ENCODE assay signal across 17 cellular contexts in the genomic region with DNA sequence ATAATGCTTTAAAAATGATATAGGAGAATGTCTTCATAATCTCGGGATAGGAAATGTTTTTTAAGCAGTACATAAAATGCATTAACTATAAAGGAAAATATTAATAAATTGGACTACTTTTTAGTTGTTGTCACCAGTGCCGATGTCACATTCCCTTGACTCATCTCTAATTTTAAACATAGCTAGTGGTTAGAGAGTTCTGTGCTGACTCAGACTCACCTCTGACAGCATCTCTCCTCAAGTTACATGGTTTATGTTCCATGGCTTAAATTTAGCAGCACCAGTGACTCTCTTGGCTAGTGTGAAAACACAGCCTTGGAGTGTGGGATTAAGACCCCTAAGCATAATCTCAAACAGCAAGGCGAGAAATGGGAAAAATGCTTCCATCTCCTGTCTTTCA.
DNase-seq lines count a peak whose midpoint lies in the region; ATAC-seq and TF ChIP-seq lines count a peak whose summit lies in the region.
"Had no signal": no experiment of that assay in that cellular context is flagged by ENCODE, and none has a peak within 500 bp of the region (broad histone marks: within the 10 kb centered on the region; RNA-seq: fewer than 3 reads in every experiment).

No MANE protein-coding gene starts in this region.

- H3K9me3 Mint-ChIP-seq in activated T-helper 17 cell treated with anti-CD3 and anti-CD28 coated beads, Interleukin-2, amount 50 U/mL, for 72 hours = no peaks in the 10 kb centered on the region
- H3K9me3 Mint-ChIP-seq: activated CD4-positive, alpha-beta T cell treated with anti-CD3 and anti-CD28 coated beads, Interleukin-2, amount 10 ng/mL, durations not matched to agents 7 days and 5 days; memory B cell; T-helper 1 cell treated with Interleukin-12 subunit alpha and Interleukin-12 subunit beta and Interleukin-4 antibody, amounts not matched to agents 30 μg/mL and 1 μg/mL, for 36 hours had no signal

- H3K36me3 ChIP-seq in heart right ventricle = no peaks in the 10 kb centered on the region
- H3K36me3 ChIP-seq in skeletal muscle tissue (ENCODE audit: control insufficient read depth in 3 of 3, insufficient read depth in 3 of 3, low read length in 3 of 3) = no peaks in the 10 kb centered on the region

- intact Hi-C loops in heart right ventricle (cut with DNase I) = loop anchor here in 1 of 10 donors (5.0 kb wide), 1 partner anchor 72 kb away; no protein-coding TSS in a partner anchor

- H3K4me1 ChIP-seq in heart right ventricle (peaks cover 0 to 5% (median 0%) of the 10 kb centered on the region in 9 donors), skeletal muscle tissue (ENCODE audit: control insufficient read depth in 3 of 3, insufficient read depth in 3 of 3, low read length in 3 of 3) (peaks cover 8 to 12% (median 10%) of the 10 kb centered on the region in 3 donors)

- no peaks in the 10 kb centered on the region for H3K36me3 Mint-ChIP-seq in activated T-helper 17 cell treated with anti-CD3 and anti-CD28 coated beads, Interleukin-2, amount 50 U/mL, for 72 hours (ENCODE audit: low read depth)
- H3K36me3 Mint-ChIP-seq: memory B cell had no signal

- no peak for TF ChIP-seq CTCF in heart right ventricle (IDR thresholded peaks at IDR 0.05)

- no peaks in the 10 kb centered on the region for H3K4me1 Mint-ChIP-seq in activated T-helper 17 cell treated with anti-CD3 and anti-CD28 coated beads, Interleukin-2, amount 50 U/mL, for 72 hours
- H3K4me1 Mint-ChIP-seq: activated CD4-positive, alpha-beta T cell treated with anti-CD3 and anti-CD28 coated beads, Interleukin-2, amount 10 ng/mL, durations not matched to agents 7 days and 5 days; memory B cell had no signal

- peak overlapping the region in 1 of 3 donors; percentile 50 for H3K9ac ChIP-seq in skeletal muscle tissue (ENCODE audit: low read depth in 1 of 3, low read length in 3 of 3)

- no peak overlapping the region for H3K27ac Mint-ChIP-seq in activated T-helper 17 cell treated with anti-CD3 and anti-CD28 coated beads, Interleukin-2, amount 50 U/mL, for 72 hours
- H3K27ac Mint-ChIP-seq: activated CD4-positive, alpha-beta T cell treated with anti-CD3 and anti-CD28 coated beads, Interleukin-2, amount 10 ng/mL, durations not matched to agents 7 days and 5 days; memory B cell; T-helper 1 cell treated with Interleukin-12 subunit alpha and Interleukin-12 subunit beta and Interleukin-4 antibody, amounts not matched to agents 30 μg/mL and 1 μg/mL, for 36 hours had no signal

- no peak overlapping the region for H3K4me3 Mint-ChIP-seq in activated T-helper 17 cell treated with anti-CD3 and anti-CD28 coated beads, Interleukin-2, amount 50 U/mL, for 72 hours
- H3K4me3 Mint-ChIP-seq: activated CD4-positive, alpha-beta T cell treated with anti-CD3 and anti-CD28 coated beads, Interleukin-2, amount 10 ng/mL, durations not matched to agents 7 days and 5 days; memory B cell; T-helper 1 cell treated with Interleukin-12 subunit alpha and Interleukin-12 subunit beta and Interleukin-4 antibody, amounts not matched to agents 30 μg/mL and 1 μg/mL, for 36 hours had no signal

- 57% methylated on average over 3 of the region's 3 CpGs for WGBS in heart right ventricle, 2 donors

- H3K4me3 ChIP-seq in heart right ventricle = no peak overlapping the region
- H3K4me3 ChIP-seq in skeletal muscle tissue (ENCODE audit: low read length in 3 of 3) = peak overlapping the region; percentile 3 to 52 (median 23)

- H3K27ac ChIP-seq in heart right ventricle = peak overlapping the region in 5 of 10 donors; percentile 45 to 69 (median 60)
- peak overlapping the region; percentile 95 for H3K27ac ChIP-seq in skeletal muscle tissue (ENCODE audit: low read depth, low read length)
- H3K27ac ChIP-seq: 22Rv1 had no signal

- H3K27me3 Mint-ChIP-seq in activated T-helper 17 cell treated with anti-CD3 and anti-CD28 coated beads, Interleukin-2, amount 50 U/mL, for 72 hours = no peaks in the 10 kb centered on the region
- H3K27me3 Mint-ChIP-seq: activated CD4-positive, alpha-beta T cell treated with anti-CD3 and anti-CD28 coated beads, Interleukin-2, amount 10 ng/mL, durations not matched to agents 7 days and 5 days; memory B cell had no signal

- ATAC-seq in SK-N-SH treated with all-trans-retinoic acid at 6 μM for 48 hours (peak; percentile 97), heart right ventricle (peak; percentile 77 to 99 (median 93)), HG02852 (IDR thresholded peaks at IDR 0.05; ENCODE audit: unreplicated experiment) (no peak)
- no peak for ATAC-seq in activated T-helper 17 cell treated with anti-CD3 and anti-CD28 coated beads, Interleukin-2, amount 50 U/mL, for 72 hours (replicated peaks)

- H3K27me3 ChIP-seq in heart right ventricle (no peaks in the 10 kb centered on the region), skeletal muscle tissue (ENCODE audit: control insufficient read depth in 3 of 3, insufficient read depth in 3 of 3, low read length in 3 of 3) (no peaks in the 10 kb centered on the region)

- DNase-seq in NCI-H2107 treated with DMSO at 0.1 percent for 48 hours (lab: John Stamatoyannopoulos, UW; ENCODE audit: unreplicated experiment) = peak; percentile 15
- DNase-seq in NCI-H2107 (lab: John Stamatoyannopoulos, UW) = no peak
- DNase-seq in heart right ventricle = peak in 1 of 2 donors; percentile 52
- DNase-seq in central memory CD4-positive, alpha-beta T cell = no peak
- DNase-seq: activated CD4-positive, alpha-beta T cell treated with anti-CD3 and anti-CD28 coated beads, Interleukin-2, amount 10 ng/mL, durations not matched to agents 7 days and 5 days; aorta; Calu3; NCI-H345; OCI-M1; trophoblast cell had no signal

- H3K9me3 ChIP-seq in heart right ventricle (no peaks in the 10 kb centered on the region), skeletal muscle tissue (ENCODE audit: control insufficient read depth in 3 of 3, low read length in 3 of 3) (no peaks in the 10 kb centered on the region)

TF ChIP-seq in SK-N-SH treated with all-trans-retinoic acid at 6 μM for 48 hours, 23 proteins besides CTCF, POLR2A, EP300 and RAD21:
- TF ChIP-seq ISL1 (CRISPR knock-in tag; IDR thresholded peaks at IDR 0.05) (no peak), TOX (CRISPR knock-in tag; IDR thresholded peaks at IDR 0.05; ENCODE audit: borderline replicate concordance) (peak; percentile 61; the same call in 1 of the 2 replicates), ZNF70 (CRISPR knock-in tag; IDR thresholded peaks at IDR 0.05) (no peak)
- TF ChIP-seq, protein P1, sequence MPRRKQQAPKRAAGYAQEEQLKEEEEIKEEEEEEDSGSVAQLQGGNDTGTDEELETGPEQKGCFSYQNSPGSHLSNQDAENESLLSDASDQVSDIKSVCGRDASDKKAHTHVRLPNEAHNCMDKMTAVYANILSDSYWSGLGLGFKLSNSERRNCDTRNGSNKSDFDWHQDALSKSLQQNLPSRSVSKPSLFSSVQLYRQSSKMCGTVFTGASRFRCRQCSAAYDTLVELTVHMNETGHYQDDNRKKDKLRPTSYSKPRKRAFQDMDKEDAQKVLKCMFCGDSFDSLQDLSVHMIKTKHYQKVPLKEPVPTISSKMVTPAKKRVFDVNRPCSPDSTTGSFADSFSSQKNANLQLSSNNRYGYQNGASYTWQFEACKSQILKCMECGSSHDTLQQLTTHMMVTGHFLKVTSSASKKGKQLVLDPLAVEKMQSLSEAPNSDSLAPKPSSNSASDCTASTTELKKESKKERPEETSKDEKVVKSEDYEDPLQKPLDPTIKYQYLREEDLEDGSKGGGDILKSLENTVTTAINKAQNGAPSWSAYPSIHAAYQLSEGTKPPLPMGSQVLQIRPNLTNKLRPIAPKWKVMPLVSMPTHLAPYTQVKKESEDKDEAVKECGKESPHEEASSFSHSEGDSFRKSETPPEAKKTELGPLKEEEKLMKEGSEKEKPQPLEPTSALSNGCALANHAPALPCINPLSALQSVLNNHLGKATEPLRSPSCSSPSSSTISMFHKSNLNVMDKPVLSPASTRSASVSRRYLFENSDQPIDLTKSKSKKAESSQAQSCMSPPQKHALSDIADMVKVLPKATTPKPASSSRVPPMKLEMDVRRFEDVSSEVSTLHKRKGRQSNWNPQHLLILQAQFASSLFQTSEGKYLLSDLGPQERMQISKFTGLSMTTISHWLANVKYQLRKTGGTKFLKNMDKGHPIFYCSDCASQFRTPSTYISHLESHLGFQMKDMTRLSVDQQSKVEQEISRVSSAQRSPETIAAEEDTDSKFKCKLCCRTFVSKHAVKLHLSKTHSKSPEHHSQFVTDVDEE (CRISPR knock-in tag; IDR thresholded peaks at IDR 0.05) = no peak
- TF ChIP-seq, protein P2, sequence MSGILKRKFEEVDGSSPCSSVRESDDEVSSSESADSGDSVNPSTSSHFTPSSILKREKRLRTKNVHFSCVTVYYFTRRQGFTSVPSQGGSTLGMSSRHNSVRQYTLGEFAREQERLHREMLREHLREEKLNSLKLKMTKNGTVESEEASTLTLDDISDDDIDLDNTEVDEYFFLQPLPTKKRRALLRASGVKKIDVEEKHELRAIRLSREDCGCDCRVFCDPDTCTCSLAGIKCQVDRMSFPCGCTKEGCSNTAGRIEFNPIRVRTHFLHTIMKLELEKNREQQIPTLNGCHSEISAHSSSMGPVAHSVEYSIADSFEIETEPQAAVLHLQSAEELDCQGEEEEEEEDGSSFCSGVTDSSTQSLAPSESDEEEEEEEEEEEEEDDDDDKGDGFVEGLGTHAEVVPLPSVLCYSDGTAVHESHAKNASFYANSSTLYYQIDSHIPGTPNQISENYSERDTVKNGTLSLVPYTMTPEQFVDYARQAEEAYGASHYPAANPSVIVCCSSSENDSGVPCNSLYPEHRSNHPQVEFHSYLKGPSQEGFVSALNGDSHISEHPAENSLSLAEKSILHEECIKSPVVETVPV (CRISPR knock-in tag; IDR thresholded peaks at IDR 0.05) = no peak
TF ChIP-seq in SK-N-SH treated with all-trans-retinoic acid at 6 μM for 48 hours: peak in this region for 1.

Comparison
In these comparisons a context has a peak if more than half of its experiments do, and no peak if none do; other contexts are left out.
1. ATAC-seq: peak in SK-N-SH treated with all-trans-retinoic acid at 6 μM for 48 hours (single experiment) and heart right ventricle (8 of 8); none in HG02852 (single experiment) and activated T-helper 17 cell treated with anti-CD3 and anti-CD28 coated beads, Interleukin-2, amount 50 U/mL, for 72 hours (single experiment).
2. H3K4me3 ChIP-seq: peak in skeletal muscle tissue (3 of 3); none in heart right ventricle (0 of 10).